Comparison of ENCODE assay signal across 26 cellular contexts in genomic region chr4:81622028-81622427, GRCh38.
DNase-seq lines count a peak whose midpoint lies in the region; FAIRE-seq and TF ChIP-seq lines count a peak whose summit lies in the region.
"Had no signal": no experiment of that assay in that cellular context is flagged by ENCODE, and none has a peak within 500 bp of the region (broad histone marks: within the 10 kb centered on the region; RNA-seq: fewer than 3 reads in every experiment).

No MANE protein-coding gene starts in this region.

- H3K36me3 ChIP-seq in H1 (ENCODE audit: control insufficient read depth in 2 of 4, insufficient read depth in 4 of 4, low read length in 3 of 4) = no peaks in the 10 kb centered on the region
- no peaks in the 10 kb centered on the region for H3K36me3 ChIP-seq in liver (ENCODE audit: control insufficient read depth in 4 of 4, insufficient read depth in 3 of 4, low read depth in 1 of 4, low read length in 3 of 4)
- H3K36me3 ChIP-seq: BLaER1 had no signal

- H3K79me1 ChIP-seq in H1 (ENCODE audit: low read depth, low read length) = no peaks in the 10 kb centered on the region

- H2BK20ac ChIP-seq in H1 (ENCODE audit: low read length) = no peak overlapping the region

- POLR2A ChIA-PET in H1 (lab: Charles Lee; ENCODE audit: partially characterized antibody) = no interaction called here

- H3K4me1 Mint-ChIP-seq in HFFc6 (ENCODE audit: low read depth) = no peaks in the 10 kb centered on the region

- TF ChIP-seq EP300 in Ishikawa (IDR thresholded peaks at IDR 0.05; ENCODE audit: borderline replicate concordance) (no peak), H1 (IDR thresholded peaks at IDR 0.05; ENCODE audit: borderline replicate concordance in 1 of 2, low read depth in 2 of 2, low read length in 2 of 2) (no peak)

- no peak overlapping the region for H4K91ac ChIP-seq in H1 (replicated peaks; ENCODE audit: insufficient read length, low read length)

- H3K4ac ChIP-seq in H1 (replicated peaks; ENCODE audit: insufficient read length, low read depth, low read length) = no peak overlapping the region

- DNase-seq in NCI-H69 (lab: John Stamatoyannopoulos, UW) (peak; percentile 7), H1 (ENCODE audit: low read depth in 1 of 2, low spot score in 2 of 2) (no peak), HFFc6 (no peak), substantia nigra (lab: John Stamatoyannopoulos, UW) (no peak), NCI-H1930 (lab: John Stamatoyannopoulos, UW) (no peak)
- DNase-seq: CD4-positive, CD25-positive, alpha-beta regulatory T cell; DMS153; GM23248; H9; IMR-90; Kasumi-1; NCI-H146; NCI-H2081; NCI-H2171; NCI-H226; NCI-H510A; NCI-H748 treated with DMSO at 0.1 percent for 48 hours; NK-92 treated with Interleukin-12 subunit alpha and Interleukin-12 subunit beta, amount 100 ng/mL, for 24 hours; SHP77 treated with DMSO at 0.1 percent for 48 hours; SW 1271 had no signal

- H4K20me1 ChIP-seq in H1 (replicated peaks in 1 of 2; ENCODE audit: control insufficient read depth in 1 of 2, insufficient read depth in 2 of 2, low read length in 2 of 2) = no peaks in the 10 kb centered on the region
- H4K20me1 ChIP-seq: BLaER1 had no signal

- no peak overlapping the region for H3K4me3 ChIP-seq in H1 (ENCODE audit: extremely low read depth in 1 of 4, insufficient read depth in 2 of 4, low read depth in 3 of 4, low read length in 4 of 4)
- H3K4me3 ChIP-seq in liver (ENCODE audit: low read depth in 1 of 3, low read length in 3 of 3) = peak overlapping the region in 1 of 3 donors; percentile 18
- H3K4me3 ChIP-seq: BLaER1, GM23248, SK-N-MC had no signal

- no peak overlapping the region for H2BK120ac ChIP-seq in H1 (replicated peaks; ENCODE audit: low read depth, low read length)

- H3K9ac ChIP-seq in H1 (replicated peaks in 1 of 4; ENCODE audit: extremely low read depth in 1 of 4, low read depth in 3 of 4, low read length in 3 of 4) = no peak overlapping the region
- peak overlapping the region; percentile 10 to 90 for H3K9ac ChIP-seq in liver (ENCODE audit: low read depth in 1 of 2, low read length in 2 of 2)
- H3K9ac ChIP-seq: BLaER1, GM23248 had no signal

- H4K8ac ChIP-seq in H1 (ENCODE audit: extremely low read depth, insufficient read depth, low read length) = no peak overlapping the region; the same call in 1 of the 2 replicates

- no peak for TF ChIP-seq RAD21 in Ishikawa (IDR thresholded peaks at IDR 0.05; ENCODE audit: low read depth)
- TF ChIP-seq RAD21 in H1 (IDR thresholded peaks at IDR 0.05 in 1 of 2, conservative IDR thresholded peaks at IDR 0.05 in 1 of 2; ENCODE audit: low read depth in 2 of 2, low read length in 2 of 2) = no peak
- TF ChIP-seq RAD21 in liver (IDR thresholded peaks at IDR 0.05) = no peak

- TF ChIP-seq CTCF in H1 (IDR thresholded peaks at IDR 0.05; ENCODE audit: control extremely low read depth in 1 of 3, insufficient read depth in 1 of 3, low read depth in 1 of 3, low read length in 3 of 3) (no peak), liver (IDR thresholded peaks at IDR 0.05; ENCODE audit: low read depth, low read length, missing input control) (no peak), HFFc6 (IDR thresholded peaks at IDR 0.05) (no peak)

- H3K4me1 ChIP-seq in H1 (replicated peaks in 1 of 4; ENCODE audit: control insufficient read depth in 3 of 4, insufficient read depth in 4 of 4, low read length in 3 of 4) (peaks cover 0 to under 1% (median 0%) of the 10 kb centered on the region in 4 experiments; a peak in 2 of 7 replicates), liver (ENCODE audit: control insufficient read depth in 4 of 4, insufficient read depth in 4 of 4, low read length in 3 of 4) (peaks cover 7 to 55% (median 39%) of the 10 kb centered on the region in 4 donors)

- no peak overlapping the region for H3K4me2 ChIP-seq in H1 (ENCODE audit: insufficient read depth in 1 of 2, low read depth in 2 of 2, low read length in 2 of 2)
- H3K4me2 ChIP-seq: BLaER1 had no signal

- peaks cover 34% of the 10 kb centered on the region for H3K9me3 Mint-ChIP-seq in HFFc6
- H3K9me3 Mint-ChIP-seq: H9; T-helper 1 cell treated with Interleukin-12 subunit alpha and Interleukin-12 subunit beta and Interleukin-4 antibody, amounts not matched to agents 30 μg/mL and 1 μg/mL, for 36 hours had no signal

- no peak overlapping the region for H2BK5ac ChIP-seq in H1 (ENCODE audit: low read depth, low read length)

- FAIRE-seq in H1 (lab: Jason Lieb, UNC) = no peak
- FAIRE-seq: G401.6 had no signal

- H3K79me2 ChIP-seq in H1 (ENCODE audit: control insufficient read depth in 1 of 2, insufficient read depth in 2 of 2, low read length in 2 of 2) = no peaks in the 10 kb centered on the region

- CTCF ChIA-PET in H1 (lab: Charles Lee; ENCODE audit: partially characterized antibody) = interaction anchor here (1.1 kb wide), 1 partner anchor 15 kb away, joined by 3 read pairs; no protein-coding TSS in a partner anchor

- H3K23ac ChIP-seq in H1 (ENCODE audit: insufficient read length) = no peak overlapping the region

- H3K9me3 ChIP-seq in H1 (ENCODE audit: insufficient read depth in 2 of 2, low read depth in 1 of 2, low read length in 1 of 2) (no peaks in the 10 kb centered on the region), liver (ENCODE audit: control insufficient read depth in 4 of 4, low read length in 3 of 4) (no peaks in the 10 kb centered on the region)
- H3K9me3 ChIP-seq: BLaER1 had no signal

- no peak overlapping the region for H2AK5ac ChIP-seq in H1 (ENCODE audit: low read depth, low read length)

- H3K56ac ChIP-seq in H1 (replicated peaks; ENCODE audit: insufficient read length, low read depth, low read length) = no peak overlapping the region

- H3K27ac Mint-ChIP-seq in HFFc6 = no peak overlapping the region
- H3K27ac Mint-ChIP-seq: CD4-positive, CD25-positive, alpha-beta regulatory T cell; H9; T-helper 1 cell treated with Interleukin-12 subunit alpha and Interleukin-12 subunit beta and Interleukin-4 antibody, amounts not matched to agents 30 μg/mL and 1 μg/mL, for 36 hours had no signal

- H3K27ac ChIP-seq in H1 (ENCODE audit: low read depth, low read length) (no peak overlapping the region), liver (ENCODE audit: low read depth in 1 of 2, low read length in 2 of 2) (peak overlapping the region; percentile 60 to 77), substantia nigra (ENCODE audit: low read depth, low read length, poor library complexity, severe bottlenecking) (no peak overlapping the region)
- H3K27ac ChIP-seq: BLaER1, GM23248, SK-N-MC had no signal

- no peak overlapping the region for H3K18ac ChIP-seq in H1 (ENCODE audit: extremely low read depth, low read length)

- TF ChIP-seq POLR2A in H1 (IDR thresholded peaks at IDR 0.05; ENCODE audit: control extremely low read depth in 1 of 2, low read depth in 2 of 2, low read length in 2 of 2) = no peak

- H3K36me3 Mint-ChIP-seq in HFFc6 (ENCODE audit: low read depth) = no peaks in the 10 kb centered on the region
- H3K36me3 Mint-ChIP-seq: CD4-positive, CD25-positive, alpha-beta regulatory T cell had no signal

- H3K4me3 Mint-ChIP-seq in HFFc6 = no peak overlapping the region
- H3K4me3 Mint-ChIP-seq: CD4-positive, CD25-positive, alpha-beta regulatory T cell; H9; T-helper 1 cell treated with Interleukin-12 subunit alpha and Interleukin-12 subunit beta and Interleukin-4 antibody, amounts not matched to agents 30 μg/mL and 1 μg/mL, for 36 hours had no signal

- no peak overlapping the region for H2BK15ac ChIP-seq in H1 (ENCODE audit: low read length)

- no peaks in the 10 kb centered on the region for H3K27me3 Mint-ChIP-seq in HFFc6 (ENCODE audit: insufficient read depth)

- H3K14ac ChIP-seq in H1 (ENCODE audit: insufficient read length) = no peak overlapping the region

- H3K23me2 ChIP-seq in H1 (ENCODE audit: low read depth, low read length) = no peaks in the 10 kb centered on the region

- H2BK12ac ChIP-seq in H1 (ENCODE audit: low read depth, low read length) = no peak overlapping the region

- no peak overlapping the region for H4K5ac ChIP-seq in H1 (ENCODE audit: insufficient read length, low read depth, low read length)

- H3K27me3 ChIP-seq in H1 (replicated peaks in 1 of 4; ENCODE audit: control insufficient read depth in 3 of 4, extremely low read depth in 1 of 4, insufficient read depth in 3 of 4, low read length in 3 of 4) = no peaks in the 10 kb centered on the region
- no peaks in the 10 kb centered on the region for H3K27me3 ChIP-seq in liver (ENCODE audit: control insufficient read depth in 4 of 4, insufficient read depth in 4 of 4, low read length in 3 of 4)
- H3K27me3 ChIP-seq: BLaER1 had no signal

- WGBS in H1 (ENCODE audit: extremely low coverage in 1 of 2, insufficient coverage in 1 of 2, insufficient read length in 1 of 2, insufficient replicate concordance in 2 of 2, low coverage in 1 of 2, low lambda C conversion rate in 2 of 2, missing lambda C conversion rate in 1 of 2), 2 experiments = 52% methylated on average over 3 of the region's 3 CpGs; no CpG with 5 or more reads in 1 of the 2 experiments
- 28% methylated on average over 3 of the region's 3 CpGs for WGBS in liver

- H2AFZ ChIP-seq in H1 (ENCODE audit: low read length) = no peak overlapping the region
- H2AFZ ChIP-seq: GM23248 had no signal

TF ChIP-seq in Ishikawa, 13 proteins besides CTCF, POLR2A, EP300 and RAD21 (continues in another document):
- TF ChIP-seq TAF1 (IDR thresholded peaks at IDR 0.05; ENCODE audit: low read depth) = no peak
- TF ChIP-seq CREB1 (IDR thresholded peaks at IDR 0.05; ENCODE audit: low read depth) = no peak
- TF ChIP-seq TCF12 (IDR thresholded peaks at IDR 0.05; ENCODE audit: low read depth) = no peak
- TF ChIP-seq ZBTB7A (IDR thresholded peaks at IDR 0.05; ENCODE audit: low read depth) = no peak
- TF ChIP-seq FOXM1 (IDR thresholded peaks at IDR 0.05; ENCODE audit: borderline replicate concordance, low read depth) = no peak
- TF ChIP-seq EGR1 (IDR thresholded peaks at IDR 0.05) = no peak

TF ChIP-seq in H1, 55 proteins besides CTCF, POLR2A, EP300 and RAD21:
- no peak for TF ChIP-seq POU5F1 (IDR thresholded peaks at IDR 0.05; ENCODE audit: low read depth, low read length)
- 0 out of 2 replicates have a peak, but pooled peaks have one; percentile 4 for TF ChIP-seq MAFK (IDR thresholded peaks at IDR 0.05; ENCODE audit: low read depth, low read length)
TF ChIP-seq in H1: peak in this region for 1.

TF ChIP-seq in liver, 16 proteins besides CTCF, POLR2A, EP300 and RAD21:
- TF ChIP-seq SP1 (IDR thresholded peaks at IDR 0.05) (no peak), JUND (IDR thresholded peaks at IDR 0.05) (no peak), GABPA (IDR thresholded peaks at IDR 0.05 in 1 of 2, conservative IDR thresholded peaks at IDR 0.05 in 1 of 2) (no peak)
- TF ChIP-seq, protein P1, sequence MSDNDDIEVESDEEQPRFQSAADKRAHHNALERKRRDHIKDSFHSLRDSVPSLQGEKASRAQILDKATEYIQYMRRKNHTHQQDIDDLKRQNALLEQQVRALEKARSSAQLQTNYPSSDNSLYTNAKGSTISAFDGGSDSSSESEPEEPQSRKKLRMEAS (IDR thresholded peaks at IDR 0.05) = no peak
TF ChIP-seq in liver: peak in this region for 0.

Comparison
In these comparisons a context has a peak if more than half of its experiments do, and no peak if none do; other contexts are left out.
1. H3K27ac ChIP-seq: peak in liver (2 of 2); none in H1 (single experiment) and substantia nigra (single experiment).
2. H3K9ac ChIP-seq: peak in liver (2 of 2); none in H1 (0 of 4).